ENCODE assay signal across 21 cellular contexts in the genomic region with DNA sequence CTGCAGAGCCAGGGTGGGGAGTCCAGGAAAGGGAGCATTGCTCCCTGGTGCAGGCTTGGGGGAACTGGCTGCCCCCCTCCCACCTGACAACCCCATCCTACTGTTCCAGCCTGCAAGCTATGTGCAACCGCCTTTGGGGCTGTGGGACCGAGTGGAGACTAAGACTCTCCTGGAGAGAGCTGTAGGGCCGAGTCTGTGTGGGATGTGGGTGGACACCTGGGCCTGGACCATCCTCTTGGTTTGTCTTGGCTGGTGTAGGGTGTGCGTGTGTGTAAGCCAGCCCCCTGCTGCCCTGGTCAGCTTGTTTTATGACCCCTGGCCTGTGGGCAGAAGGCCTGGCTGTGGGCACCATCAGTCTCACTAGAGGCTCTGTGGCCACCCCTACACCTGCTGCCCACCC. TPM values are rescaled to one million over a fixed set of nuclear protein-coding genes. Genes with fewer than 3 reads are reported as not detected.
"Had no signal": no experiment of that assay in that cellular context is flagged by ENCODE, and none has a peak within 500 bp of the region (broad histone marks: within the 10 kb centered on the region; RNA-seq: fewer than 3 reads in every experiment).

No MANE protein-coding gene starts in this region.

- FAIRE-seq: colon, frontal cortex, islet of Langerhans had no signal

- H3K9ac ChIP-seq: parathyroid adenoma had no signal

- H3K9me3 Mint-ChIP-seq: nephron had no signal

- H3K4me3 Mint-ChIP-seq: nephron had no signal

- H3K27ac ChIP-seq: parathyroid adenoma, psoas muscle, skin epidermis, tibial artery, upper lobe of right lung, vagina had no signal

- DNase-seq: effector CD4-positive, alpha-beta T cell; heart right ventricle; hypothalamus; mammary epithelial cell; stimulated activated CD4-positive, alpha-beta T cell treated with anti-CD3 and anti-CD28 coated beads, Interleukin-12 subunit alpha, Interleukin-12 subunit beta, amount 100 ng/mL, for 4 hours; stimulated activated naive CD4-positive, alpha-beta T cell treated with Interleukin-2 at 50 U/mL for 16 hours; tibial artery; upper lobe of right lung had no signal

- H3K9me3 ChIP-seq: heart right ventricle, psoas muscle, tibial artery, upper lobe of right lung, vagina had no signal

- H3K36me3 ChIP-seq: heart right ventricle, tibial artery, upper lobe of right lung, vagina had no signal

- H3K27ac Mint-ChIP-seq: nephron had no signal

- H3K4me1 ChIP-seq: parathyroid adenoma, psoas muscle, upper lobe of right lung had no signal

- H3K4me1 Mint-ChIP-seq: nephron had no signal

- H3K4me3 ChIP-seq: heart right ventricle, psoas muscle, skin epidermis, tibial artery, upper lobe of right lung, vagina had no signal

- ATAC-seq: heart right ventricle, left lobe of liver, psoas muscle, sciatic nerve, upper lobe of right lung had no signal

RNA-seq across cellular contexts. Expression of a gene that starts 1.6 kb away (rescaled TPM):
- total RNA-seq: glomerular endothelial cell, mammary epithelial cell, myocyte had no signal
- polyA plus RNA-seq: fibroblast of lung, mammary epithelial cell had no signal
